ENCODE assay signal across 8 cellular contexts in the genomic region with DNA sequence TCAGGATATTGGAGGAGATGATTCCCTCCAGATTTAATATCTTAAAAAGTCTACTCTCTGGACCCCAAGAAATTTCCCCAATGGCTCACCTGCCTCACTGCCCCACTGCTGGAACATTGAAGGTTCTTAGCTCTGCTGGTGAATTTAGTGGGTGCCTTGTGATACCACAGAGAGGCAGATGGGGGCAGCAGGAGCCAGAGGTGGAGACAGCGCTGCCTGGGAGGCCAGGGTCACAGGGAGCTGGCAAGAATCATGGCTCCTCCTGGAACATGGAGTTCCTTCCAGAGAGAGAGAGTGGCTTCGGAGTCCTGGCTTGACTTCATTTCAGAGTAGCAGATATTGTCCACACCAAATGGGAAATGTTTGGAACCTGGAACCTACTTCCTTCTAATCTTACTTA.
A peak's percentile ranks its signal among the peaks of the same experiment; 100 is the strongest.
DNase-seq lines count a peak whose midpoint lies in the region; TF ChIP-seq lines count a peak whose summit lies in the region.

No MANE protein-coding gene starts in this region.

- CTCF ChIA-PET in HEK293T (lab: Yijun Ruan, JAX): interaction anchor here (0.5 to 1.6 kb wide), 5 partner anchors 11 to 544 kb away, joined by 3 to 4 read pairs (median 3); no protein-coding TSS in a partner anchor

- POLR2A ChIA-PET in HEK293T (lab: Yijun Ruan, JAX): no interaction called here

- peak; percentile 33 to 36 for DNase-seq in activated CD4-positive, alpha-beta T cell treated with anti-CD3 and anti-CD28 coated beads for 24 hours (ENCODE audit: low read depth in 2 of 2)
- DNase-seq in activated CD4-positive, alpha-beta T cell treated with anti-CD3 and anti-CD28 coated beads for 1 hour: no peak
- DNase-seq in HEK293T (ENCODE audit: extremely low spot score): peak; percentile 67
- peak; percentile 4 for DNase-seq in NCI-H774 (lab: John Stamatoyannopoulos, UW)
- DNase-seq in activated naive CD4-positive, alpha-beta T cell treated with Interleukin-2 at 50 U/mL for 16 hours: peak; percentile 44
- DNase-seq in iPS-NIHi11 (ENCODE audit: low spot score): peak; percentile 59
- DNase-seq in stimulated activated CD8-positive, alpha-beta memory T cell treated with anti-CD3 and anti-CD28 coated beads, Interleukin-15, amount 100 ng/mL, for 1 hour (ENCODE audit: low read depth): peak; percentile 2
- DNase-seq in cortex of kidney (lab: John Stamatoyannopoulos, UW): no peak

TF ChIP-seq in HEK293T, 16 proteins besides CTCF, POLR2A, EP300 and RAD21:
- TF ChIP-seq FOXK2 (IDR thresholded peaks at IDR 0.05): no peak
- no peak for TF ChIP-seq ARNT (IDR thresholded peaks at IDR 0.05)
- no peak for TF ChIP-seq L3MBTL2 (conservative IDR thresholded peaks at IDR 0.05)
- TF ChIP-seq HDGF (IDR thresholded peaks at IDR 0.05; ENCODE audit: borderline replicate concordance): no peak
- no peak for TF ChIP-seq FOXA1 (IDR thresholded peaks at IDR 0.05)
- TF ChIP-seq FOXM1 (IDR thresholded peaks at IDR 0.05; ENCODE audit: borderline replicate concordance): no peak
- TF ChIP-seq ELF4 (IDR thresholded peaks at IDR 0.05): no peak
- TF ChIP-seq TARDBP (IDR thresholded peaks at IDR 0.05): no peak
- TF ChIP-seq SP1 (IDR thresholded peaks at IDR 0.05): no peak
- TF ChIP-seq ZNF384 (IDR thresholded peaks at IDR 0.05): no peak
- no peak for TF ChIP-seq PKNOX1 (IDR thresholded peaks at IDR 0.05)
- no peak for TF ChIP-seq CTBP1 (IDR thresholded peaks at IDR 0.05; ENCODE audit: borderline replicate concordance)

Comparison
In these comparisons a context has a peak if more than half of its experiments do, and no peak if none do; other contexts are left out.
1. DNase-seq: peak in activated CD4-positive, alpha-beta T cell treated with anti-CD3 and anti-CD28 coated beads for 24 hours (2 of 2), HEK293T (single experiment), NCI-H774 (single experiment), activated naive CD4-positive, alpha-beta T cell treated with Interleukin-2 at 50 U/mL for 16 hours (single experiment), iPS-NIHi11 (single experiment) and stimulated activated CD8-positive, alpha-beta memory T cell treated with anti-CD3 and anti-CD28 coated beads, Interleukin-15, amount 100 ng/mL, for 1 hour (single experiment); none in activated CD4-positive, alpha-beta T cell treated with anti-CD3 and anti-CD28 coated beads for 1 hour (single experiment) and cortex of kidney (single experiment).